ENCODE assay signal across 17 cellular contexts in genomic region chr2:8122506-8122898, GRCh38.
"Had no signal": no experiment of that assay in that cellular context is flagged by ENCODE, and none has a peak within 500 bp of the region (broad histone marks: within the 10 kb centered on the region; RNA-seq: fewer than 3 reads in every experiment).

No MANE protein-coding gene starts in this region.

- H3K27ac ChIP-seq: breast epithelium, skin epidermis, stomach, tibial artery had no signal

- H3K36me3 Mint-ChIP-seq: activated naive CD8-positive, alpha-beta T cell treated with anti-CD3 and anti-CD28 coated beads for 36 hours had no signal

- H3K9me3 ChIP-seq: breast epithelium, stomach, tibial artery had no signal

- H3K4me3 Mint-ChIP-seq: activated CD4-positive, alpha-beta memory T cell treated with anti-CD3 and anti-CD28 coated beads, Interleukin-2, amount 10 ng/mL, durations not matched to agents 7 days and 5 days; activated naive CD8-positive, alpha-beta T cell treated with anti-CD3 and anti-CD28 coated beads for 36 hours; naive thymus-derived CD4-positive, alpha-beta T cell; T-helper 2 cell treated with Interferon-gamma antibody and Interleukin-4, amounts not matched to agents 5 μg/mL and 100 μg/mL, for 36 hours had no signal

- H3K36me3 ChIP-seq: breast epithelium, esophagus muscularis mucosa, stomach, tibial artery had no signal

- H3K27me3 ChIP-seq: breast epithelium, esophagus muscularis mucosa, tibial artery had no signal

- H3K9me3 Mint-ChIP-seq: activated naive CD8-positive, alpha-beta T cell treated with anti-CD3 and anti-CD28 coated beads for 36 hours had no signal

- DNase-seq: activated CD4-positive, alpha-beta memory T cell treated with anti-CD3 and anti-CD28 coated beads, Interleukin-2, amount 10 ng/mL, durations not matched to agents 7 days and 5 days; activated CD4-positive, alpha-beta T cell treated with anti-CD3 and anti-CD28 coated beads for 1 hour; activated gamma-delta T cell; activated naive CD8-positive, alpha-beta T cell treated with anti-CD3 and anti-CD28 coated beads for 36 hours; activated T-cell treated with anti-CD3 and anti-CD28 coated beads, Interleukin-2, amount 50 U/mL, for 48 hours; anterior cingulate cortex; foreskin melanocyte; head of caudate nucleus; naive thymus-derived CD4-positive, alpha-beta T cell; occipital lobe; stomach; SW 1271; tibial artery had no signal

- H3K4me1 ChIP-seq: breast epithelium had no signal

- H3K27me3 Mint-ChIP-seq: activated CD4-positive, alpha-beta memory T cell treated with anti-CD3 and anti-CD28 coated beads, Interleukin-2, amount 10 ng/mL, durations not matched to agents 7 days and 5 days; activated naive CD8-positive, alpha-beta T cell treated with anti-CD3 and anti-CD28 coated beads for 36 hours had no signal

- H3K4me3 ChIP-seq: breast epithelium, esophagus muscularis mucosa, skin epidermis, stomach, tibial artery had no signal

- ATAC-seq: naive thymus-derived CD4-positive, alpha-beta T cell had no signal

- H3K27ac Mint-ChIP-seq: activated CD4-positive, alpha-beta memory T cell treated with anti-CD3 and anti-CD28 coated beads, Interleukin-2, amount 10 ng/mL, durations not matched to agents 7 days and 5 days; activated naive CD8-positive, alpha-beta T cell treated with anti-CD3 and anti-CD28 coated beads for 36 hours; T-helper 2 cell treated with Interferon-gamma antibody and Interleukin-4, amounts not matched to agents 5 μg/mL and 100 μg/mL, for 36 hours had no signal
